1 cellular context compared by ENCODE assay signal in genomic region chr16:9090101-9090959, GRCh38.
TF ChIP-seq lines count a peak whose summit lies in the region.

No MANE protein-coding gene starts in this region.

TF ChIP-seq in K562, 482 proteins besides CTCF, POLR2A, EP300 and RAD21 (continued from another document and continues in another):
- TF ChIP-seq NCOA1 (IDR thresholded peaks at IDR 0.05; ENCODE audit: low read depth) (no peak), ELK1 (CRISPR knock-in tag; IDR thresholded peaks at IDR 0.05) (no peak), EP400 (IDR thresholded peaks at IDR 0.05) (no peak), SOX6 (IDR thresholded peaks at IDR 0.05) (no peak), ZHX1 (conservative IDR thresholded peaks at IDR 0.05; ENCODE audit: low read length) (no peak), THRA (IDR thresholded peaks at IDR 0.05) (no peak), TGIF2 (CRISPR knock-in tag; IDR thresholded peaks at IDR 0.05) (peak; percentile 53; the same call in 1 of the 2 replicates), ETS2 (tag; IDR thresholded peaks at IDR 0.05; ENCODE audit: borderline replicate concordance, poor library complexity, severe bottlenecking) (no peak), ELF4 (CRISPR knock-in tag; IDR thresholded peaks at IDR 0.05) (no peak), MTA2 (IDR thresholded peaks at IDR 0.05; ENCODE audit: low read depth) (no peak), HOXB6 (CRISPR knock-in tag; IDR thresholded peaks at IDR 0.05; ENCODE audit: borderline replicate concordance) (no peak), SFPQ (IDR thresholded peaks at IDR 0.05; ENCODE audit: low read depth, low read length) (no peak), FOXK2 (conservative IDR thresholded peaks at IDR 0.05 in 1 of 2, IDR thresholded peaks at IDR 0.05 in 1 of 2; ENCODE audit: low read depth in 2 of 2) (no peak), ARID4B (CRISPR knock-in tag; IDR thresholded peaks at IDR 0.05) (peak; percentile 46; the same call in 1 of the 2 replicates), TEAD2 (tag; IDR thresholded peaks at IDR 0.05) (no peak), ATF7 (IDR thresholded peaks at IDR 0.05) (no peak), NR2C2 (CRISPR knock-in tag; IDR thresholded peaks at IDR 0.05) (no peak), NR2C2 (tag; IDR thresholded peaks at IDR 0.05) (no peak), HMGN3 (IDR thresholded peaks at IDR 0.05; ENCODE audit: borderline replicate concordance, extremely low read depth, insufficient read length, low read depth, low read length) (no peak), TRIM28 (IDR thresholded peaks at IDR 0.05) (no peak), PPARD (CRISPR knock-in tag; IDR thresholded peaks at IDR 0.05) (no peak), ZNF445 (CRISPR knock-in tag; IDR thresholded peaks at IDR 0.05; ENCODE audit: low read depth) (no peak), POU5F1 (IDR thresholded peaks at IDR 0.05; ENCODE audit: borderline replicate concordance, low read depth, low read length, partially characterized antibody) (no peak), SMARCE1 (IDR thresholded peaks at IDR 0.05) (0 out of 2 replicates have a peak, but pooled peaks have one; percentile 29), ZNF318 (IDR thresholded peaks at IDR 0.05; ENCODE audit: borderline replicate concordance in 1 of 2, low read depth in 1 of 2) (no peak), PHF8 (IDR thresholded peaks at IDR 0.05; ENCODE audit: borderline replicate concordance, low read length) (peak; percentile 36; the same call in 1 of the 2 replicates), RNF2 (IDR thresholded peaks at IDR 0.05) (0 out of 2 replicates have a peak, but pooled peaks have one; percentile 13), UBTF (IDR thresholded peaks at IDR 0.05; ENCODE audit: borderline replicate concordance in 1 of 2, low read depth in 2 of 2, low read length in 2 of 2) (no peak), ARHGAP35 (IDR thresholded peaks at IDR 0.05; ENCODE audit: partially characterized antibody) (no peak), KDM5B (IDR thresholded peaks at IDR 0.05; ENCODE audit: insufficient replicate concordance, low read depth, low read length) (peak; percentile 38), CC2D1A (IDR thresholded peaks at IDR 0.05) (no peak), RBM34 (IDR thresholded peaks at IDR 0.05; ENCODE audit: borderline replicate concordance, insufficient read depth, low read length) (no peak), ZBTB1 (CRISPR knock-in tag; IDR thresholded peaks at IDR 0.05; ENCODE audit: borderline replicate concordance, low read depth) (no peak; the same call in 1 of the 2 replicates), NFE2 (IDR thresholded peaks at IDR 0.05; ENCODE audit: low read depth) (no peak)
